Comparison of ENCODE assay signal across 8 cellular contexts in the genomic region with DNA sequence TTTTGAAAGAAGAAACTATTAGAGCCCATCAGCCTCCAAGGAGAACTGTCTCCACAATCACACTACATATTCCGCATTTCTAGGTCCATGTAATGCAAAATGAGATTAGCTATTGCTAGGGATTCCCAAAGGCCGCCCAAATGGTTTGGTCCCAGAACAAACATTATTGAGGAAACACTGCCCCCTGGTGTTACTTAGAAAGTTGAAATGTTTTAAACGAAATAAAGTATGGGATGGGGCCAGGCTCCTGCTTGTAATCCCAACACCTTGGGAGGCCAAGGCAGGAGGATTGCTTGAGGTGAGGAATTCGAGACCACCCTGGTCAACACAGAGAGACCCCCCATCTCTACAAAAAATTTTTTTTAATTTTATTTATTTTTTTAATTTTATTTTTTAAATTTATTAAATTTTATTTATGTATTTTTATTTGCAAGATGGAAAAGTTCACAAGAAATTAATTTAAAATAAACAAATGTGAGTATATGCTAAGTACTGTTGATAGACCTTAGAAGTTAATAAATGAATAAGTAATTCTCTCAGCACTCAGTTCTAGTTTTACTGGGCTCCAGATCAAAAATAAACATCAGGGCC. TPM values are rescaled to one million over a fixed set of nuclear protein-coding genes. Genes with fewer than 3 reads are reported as not detected.
DNase-seq lines count a peak whose midpoint lies in the region; ATAC-seq, FAIRE-seq and TF ChIP-seq lines count a peak whose summit lies in the region.

No MANE protein-coding gene starts in this region.

- no peak overlapping the region for H4K5ac ChIP-seq in H1 (ENCODE audit: insufficient read length, low read depth, low read length)

- H2AK5ac ChIP-seq in H1 (ENCODE audit: low read depth, low read length) (no peak overlapping the region), mesenchymal stem cell (ENCODE audit: low read length, severe bottlenecking) (no peak overlapping the region)

- CTCF ChIA-PET in H1 (lab: Charles Lee; ENCODE audit: partially characterized antibody) = interaction anchor here (0.6 to 12.5 kb wide), 48 partner anchors 10 to 572 kb away, joined by 3 to 149 read pairs (median 5); partner anchors contain the start of genes CFAP65, CNPPD1, IHH and SLC23A3

- H3K23ac ChIP-seq in H1 (ENCODE audit: insufficient read length) (no peak overlapping the region), mesenchymal stem cell (ENCODE audit: low read length in 2 of 2) (no peak overlapping the region)

- no peak for TF ChIP-seq EP300 in H1 (IDR thresholded peaks at IDR 0.05; ENCODE audit: borderline replicate concordance in 1 of 2, low read depth in 2 of 2, low read length in 2 of 2)

- peak; percentile 79 to 87 for TF ChIP-seq RAD21 in H1 (IDR thresholded peaks at IDR 0.05 in 1 of 2, conservative IDR thresholded peaks at IDR 0.05 in 1 of 2; ENCODE audit: low read depth in 2 of 2, low read length in 2 of 2)

- H2BK20ac ChIP-seq in H1 (ENCODE audit: low read length) = no peak overlapping the region

- H3K4me1 ChIP-seq in H1 (replicated peaks in 1 of 4; ENCODE audit: control insufficient read depth in 3 of 4, insufficient read depth in 4 of 4, low read length in 3 of 4) = peaks cover 0 to 5% (median 2%) of the 10 kb centered on the region in 4 experiments; a peak in 2 of 7 replicates
- peaks cover 3% of the 10 kb centered on the region for H3K4me1 ChIP-seq in mesenchymal stem cell (ENCODE audit: control insufficient read depth, insufficient read depth, low read depth, low read length)

- 35% methylated on average over 4 of the region's 4 CpGs; no CpG with 5 or more reads in 1 of the 2 experiments for WGBS in H1 (ENCODE audit: extremely low coverage in 1 of 2, insufficient coverage in 1 of 2, insufficient read length in 1 of 2, insufficient replicate concordance in 2 of 2, low coverage in 1 of 2, low lambda C conversion rate in 2 of 2, missing lambda C conversion rate in 1 of 2), 2 experiments
- WGBS in mesenchymal stem cell = 0% methylated on average over 2 of the region's 4 CpGs

- no peak overlapping the region for H2AFZ ChIP-seq in H1 (ENCODE audit: low read length)
- no peak overlapping the region for H2AFZ ChIP-seq in mesenchymal stem cell (ENCODE audit: low read depth, low read length)

- no peak overlapping the region for H3K9ac ChIP-seq in H1 (replicated peaks in 1 of 4; ENCODE audit: extremely low read depth in 1 of 4, low read depth in 3 of 4, low read length in 3 of 4)
- H3K9ac ChIP-seq in mesenchymal stem cell (ENCODE audit: low read length) = no peak overlapping the region

- no peak overlapping the region for H3K4ac ChIP-seq in H1 (replicated peaks; ENCODE audit: insufficient read length, low read depth, low read length)
- H3K4ac ChIP-seq in mesenchymal stem cell (ENCODE audit: low read depth in 1 of 2, low read length in 2 of 2) = no peak overlapping the region

- no peak for TF ChIP-seq POLR2A in H1 (IDR thresholded peaks at IDR 0.05; ENCODE audit: control extremely low read depth in 1 of 2, low read depth in 2 of 2, low read length in 2 of 2)

- H3K9me3 ChIP-seq in H1 (ENCODE audit: insufficient read depth in 2 of 2, low read depth in 1 of 2, low read length in 1 of 2) = no peaks in the 10 kb centered on the region
- H3K9me3 ChIP-seq in mesenchymal stem cell (ENCODE audit: control insufficient read depth, low read length) = no peaks in the 10 kb centered on the region

- POLR2A ChIA-PET in H1 (lab: Charles Lee; ENCODE audit: partially characterized antibody) = interaction anchor here (0.6 to 1.2 kb wide), 2 partner anchors 64 to 90 kb away, joined by 3 read pairs; partner anchors contain the start of genes GLB1L and STK16

- ATAC-seq in SK-N-SH treated with all-trans-retinoic acid at 6 μM for 48 hours (peak; percentile 75), HG03108 (IDR thresholded peaks at IDR 0.05; ENCODE audit: unreplicated experiment) (no peak), HG03159 (IDR thresholded peaks at IDR 0.05; ENCODE audit: unreplicated experiment) (no peak)

- no peak overlapping the region for H2BK120ac ChIP-seq in H1 (replicated peaks; ENCODE audit: low read depth, low read length)
- no peak overlapping the region for H2BK120ac ChIP-seq in mesenchymal stem cell (ENCODE audit: low read depth, low read length)

- H3K27ac ChIP-seq in H1 (ENCODE audit: low read depth, low read length) (no peak overlapping the region), mesenchymal stem cell (ENCODE audit: low read length, poor library complexity, severe bottlenecking) (no peak overlapping the region)

- H2BK15ac ChIP-seq in H1 (ENCODE audit: low read length) (no peak overlapping the region), mesenchymal stem cell (ENCODE audit: low read depth, poor library complexity, severe bottlenecking) (no peak overlapping the region)

- H2BK5ac ChIP-seq in H1 (ENCODE audit: low read depth, low read length) = no peak overlapping the region
- H2BK5ac ChIP-seq in mesenchymal stem cell (ENCODE audit: low read depth, low read length, poor library complexity, severe bottlenecking) = no peak overlapping the region

- FAIRE-seq in H1 (lab: Jason Lieb, UNC) = peak; percentile 92

- H3K4me3 ChIP-seq in H1 (ENCODE audit: extremely low read depth in 1 of 4, insufficient read depth in 2 of 4, low read depth in 3 of 4, low read length in 4 of 4) (no peak overlapping the region), mesenchymal stem cell (ENCODE audit: insufficient read depth in 1 of 2, low read depth in 1 of 2, low read length in 2 of 2) (no peak overlapping the region)

- H3K27me3 ChIP-seq in H1 (replicated peaks in 1 of 4; ENCODE audit: control insufficient read depth in 3 of 4, extremely low read depth in 1 of 4, insufficient read depth in 3 of 4, low read length in 3 of 4) = no peaks in the 10 kb centered on the region
- H3K27me3 ChIP-seq in mesenchymal stem cell (ENCODE audit: control insufficient read depth in 1 of 2, insufficient read depth in 1 of 2, low read length in 2 of 2) = no peaks in the 10 kb centered on the region

- H3K18ac ChIP-seq in H1 (ENCODE audit: extremely low read depth, low read length) (no peak overlapping the region), mesenchymal stem cell (ENCODE audit: low read depth in 1 of 2, low read length in 2 of 2) (no peak overlapping the region)

- peaks cover 4 to 5% of the 10 kb centered on the region in 2 experiments for H4K20me1 ChIP-seq in H1 (replicated peaks in 1 of 2; ENCODE audit: control insufficient read depth in 1 of 2, insufficient read depth in 2 of 2, low read length in 2 of 2)

- peak in 2 of 3 experiments; percentile 45 to 70; a peak in 3 of 4 replicates for TF ChIP-seq CTCF in H1 (IDR thresholded peaks at IDR 0.05; ENCODE audit: control extremely low read depth in 1 of 3, insufficient read depth in 1 of 3, low read depth in 1 of 3, low read length in 3 of 3)

- no peak overlapping the region for H2BK12ac ChIP-seq in H1 (ENCODE audit: low read depth, low read length)
- no peak overlapping the region for H2BK12ac ChIP-seq in mesenchymal stem cell (ENCODE audit: low read length in 2 of 2)

- no peak overlapping the region for H4K8ac ChIP-seq in H1 (ENCODE audit: extremely low read depth, insufficient read depth, low read length)
- H4K8ac ChIP-seq in mesenchymal stem cell (ENCODE audit: low read length) = no peak overlapping the region

- H3K56ac ChIP-seq in H1 (replicated peaks; ENCODE audit: insufficient read length, low read depth, low read length) = no peak overlapping the region

- H3K4me2 ChIP-seq in H1 (ENCODE audit: insufficient read depth in 1 of 2, low read depth in 2 of 2, low read length in 2 of 2) (no peak overlapping the region), mesenchymal stem cell (ENCODE audit: low read length, poor library complexity, severe bottlenecking) (no peak overlapping the region)

- no peaks in the 10 kb centered on the region for H3K79me2 ChIP-seq in H1 (ENCODE audit: control insufficient read depth in 1 of 2, insufficient read depth in 2 of 2, low read length in 2 of 2)

- peaks cover 2% of the 10 kb centered on the region; the same call in 1 of the 2 replicates for H3K23me2 ChIP-seq in H1 (ENCODE audit: low read depth, low read length)

- H3K79me1 ChIP-seq in H1 (ENCODE audit: low read depth, low read length) (no peaks in the 10 kb centered on the region), mesenchymal stem cell (replicated peaks; ENCODE audit: low read length, poor library complexity, severe bottlenecking) (no peaks in the 10 kb centered on the region)

- H4K91ac ChIP-seq in H1 (replicated peaks; ENCODE audit: insufficient read length, low read length) = no peak overlapping the region
- no peak overlapping the region for H4K91ac ChIP-seq in mesenchymal stem cell (ENCODE audit: low read length)

- H3K36me3 ChIP-seq in H1 (ENCODE audit: control insufficient read depth in 2 of 4, insufficient read depth in 4 of 4, low read length in 3 of 4) = peaks cover 0 to 2% (median 0%) of the 10 kb centered on the region in 4 experiments; a peak in 3 of 8 replicates
- H3K36me3 ChIP-seq in mesenchymal stem cell (ENCODE audit: control insufficient read depth in 1 of 2, insufficient read depth in 2 of 2, low read depth in 1 of 2, low read length in 2 of 2) = peaks cover 3 to 47% of the 10 kb centered on the region in 2 experiments

- H3K14ac ChIP-seq in H1 (ENCODE audit: insufficient read length) (no peak overlapping the region), mesenchymal stem cell (ENCODE audit: low read length in 2 of 2) (no peak overlapping the region)

- DNase-seq in A172 (ENCODE audit: low spot score) = peak; percentile 77
- peak; percentile 31 for DNase-seq in GF-D8 (lab: John Stamatoyannopoulos, UW)
- DNase-seq in NCI-H1105 treated with DMSO at 0.1 percent for 48 hours (lab: John Stamatoyannopoulos, UW) = peak; percentile 79
- no peak for DNase-seq in H1 (ENCODE audit: low read depth in 1 of 2, low spot score in 2 of 2)
- peak; percentile 74 for DNase-seq in mesenchymal stem cell

RNA-seq across cellular contexts. Expression of gene NHEJ1, which starts 5.5 kb away (rescaled TPM):
- total RNA-seq in A172 (2014; rRNA removed; shearing (Covaris generic)) = 20.9 and 22.2 TPM in 2 replicates
- total RNA-seq in H1 (2021; fragmentation: NEBNext Ultra II Directional; extraction: Animal tissue kit (Norgen Biotek cat#: 25700)) = 22.7 and 25.7 TPM in 2 replicates
- polyA plus RNA-seq in H1 (2011; rRNA removed) = 19.4 and 24.1 TPM in 2 replicates
- 26.6 TPM for polyA plus RNA-seq in H1 (2011; cell fraction: cytosol; rRNA removed)
- 19.9 TPM for polyA plus RNA-seq in H1 (2011; cell fraction: nucleus; rRNA removed)
- 19.3 to 25.4 TPM (median 22.0 TPM) in 4 replicates for polyA plus RNA-seq in H1 (2012, experiment 1 of 2)
- polyA plus RNA-seq in H1 (2012, experiment 2 of 2) = 13.2 TPM
- 13.4 TPM for polyA plus RNA-seq in H1 (2013, experiment 1 of 2)
- polyA plus RNA-seq in H1 (2013, experiment 2 of 2) = 14.0 TPM
- 82.4 and 91.5 TPM in 2 replicates for polyA minus RNA-seq in H1 (2011; rRNA and poly(A)+ RNA removed)
- polyA minus RNA-seq in H1 (2011; cell fraction: cytosol; rRNA and poly(A)+ RNA removed) = 20.1 TPM
- polyA minus RNA-seq in H1 (2011; cell fraction: nucleus; rRNA and poly(A)+ RNA removed) = 19.5 TPM
- 11.8 TPM for polyA plus RNA-seq in mesenchymal stem cell (2013, experiment 1 of 2)
- polyA plus RNA-seq in mesenchymal stem cell (2013, experiment 2 of 2) = 11.1 TPM

RNA-seq across cellular contexts. Expression of gene SLC23A3, which starts 14.7 kb away (rescaled TPM):
- total RNA-seq in A172 (2014; rRNA removed; shearing (Covaris generic)) = 0.19 and 0.67 TPM in 2 replicates
- 0.84 and 0.90 TPM in 2 replicates for total RNA-seq in H1 (2021; fragmentation: NEBNext Ultra II Directional; extraction: Animal tissue kit (Norgen Biotek cat#: 25700))
- 0.31 and 0.35 TPM in 2 replicates for polyA plus RNA-seq in H1 (2011; rRNA removed)
- polyA plus RNA-seq in H1 (2011; cell fraction: cytosol; rRNA removed) = 0.28 TPM
- 2.2 TPM for polyA plus RNA-seq in H1 (2011; cell fraction: nucleus; rRNA removed)
- polyA plus RNA-seq in H1 (2012, experiment 1 of 2) = 0.27 to 0.35 TPM (median 0.31 TPM) in 4 replicates
- 0.07 TPM for polyA plus RNA-seq in H1 (2012, experiment 2 of 2)
- 0.12 TPM for polyA plus RNA-seq in H1 (2013, experiment 1 of 2)
- polyA plus RNA-seq in H1 (2013, experiment 2 of 2) = 0.07 TPM
- polyA minus RNA-seq in H1 (2011; rRNA and poly(A)+ RNA removed) = 0.60 TPM in 1 of 2 replicates, not detected in the other
- polyA minus RNA-seq in H1 (2011; cell fraction: cytosol; rRNA and poly(A)+ RNA removed) = not detected
- 1.3 TPM for polyA minus RNA-seq in H1 (2011; cell fraction: nucleus; rRNA and poly(A)+ RNA removed)
- 0.25 TPM for polyA plus RNA-seq in mesenchymal stem cell (2013, experiment 1 of 2)
- polyA plus RNA-seq in mesenchymal stem cell (2013, experiment 2 of 2) = 0.25 TPM

RNA-seq across cellular contexts. Expression of gene CNPPD1, which starts 21.6 kb away (rescaled TPM):
- 36.7 and 43.8 TPM in 2 replicates for total RNA-seq in A172 (2014; rRNA removed; shearing (Covaris generic))
- 32.9 and 33.0 TPM in 2 replicates for total RNA-seq in H1 (2021; fragmentation: NEBNext Ultra II Directional; extraction: Animal tissue kit (Norgen Biotek cat#: 25700))
- 35.9 and 44.8 TPM in 2 replicates for polyA plus RNA-seq in H1 (2011; rRNA removed)
- polyA plus RNA-seq in H1 (2011; cell fraction: cytosol; rRNA removed) = 36.3 TPM
- polyA plus RNA-seq in H1 (2011; cell fraction: nucleus; rRNA removed) = 43.3 TPM
- polyA plus RNA-seq in H1 (2012, experiment 1 of 2) = 31.4 to 40.5 TPM (median 39.6 TPM) in 4 replicates
- polyA plus RNA-seq in H1 (2012, experiment 2 of 2) = 50.2 TPM
- 19.0 TPM for polyA plus RNA-seq in H1 (2013, experiment 1 of 2)
- 19.2 TPM for polyA plus RNA-seq in H1 (2013, experiment 2 of 2)
- polyA minus RNA-seq in H1 (2011; rRNA and poly(A)+ RNA removed) = 14.2 and 14.3 TPM in 2 replicates
- polyA minus RNA-seq in H1 (2011; cell fraction: cytosol; rRNA and poly(A)+ RNA removed) = 8.9 TPM
- polyA minus RNA-seq in H1 (2011; cell fraction: nucleus; rRNA and poly(A)+ RNA removed) = 8.2 TPM
- polyA plus RNA-seq in mesenchymal stem cell (2013, experiment 1 of 2) = 23.5 TPM
- 22.7 TPM for polyA plus RNA-seq in mesenchymal stem cell (2013, experiment 2 of 2)

RNA-seq across cellular contexts. Expression of gene RETREG2, which starts 22.9 kb away (rescaled TPM):
- 120 and 125 TPM in 2 replicates for total RNA-seq in A172 (2014; rRNA removed; shearing (Covaris generic))
- total RNA-seq in H1 (2021; fragmentation: NEBNext Ultra II Directional; extraction: Animal tissue kit (Norgen Biotek cat#: 25700)) = 50.2 and 51.3 TPM in 2 replicates
- polyA plus RNA-seq in H1 (2011; rRNA removed) = 66.8 and 67.4 TPM in 2 replicates
- polyA plus RNA-seq in H1 (2011; cell fraction: cytosol; rRNA removed) = 54.4 TPM
- polyA plus RNA-seq in H1 (2011; cell fraction: nucleus; rRNA removed) = 64.5 TPM
- polyA plus RNA-seq in H1 (2012, experiment 1 of 2) = 39.4 to 52.1 TPM (median 49.6 TPM) in 4 replicates
- polyA plus RNA-seq in H1 (2012, experiment 2 of 2) = 66.2 TPM
- 37.4 TPM for polyA plus RNA-seq in H1 (2013, experiment 1 of 2)
- polyA plus RNA-seq in H1 (2013, experiment 2 of 2) = 39.2 TPM
- 68.3 and 72.4 TPM in 2 replicates for polyA minus RNA-seq in H1 (2011; rRNA and poly(A)+ RNA removed)
- polyA minus RNA-seq in H1 (2011; cell fraction: cytosol; rRNA and poly(A)+ RNA removed) = 37.4 TPM
- 32.3 TPM for polyA minus RNA-seq in H1 (2011; cell fraction: nucleus; rRNA and poly(A)+ RNA removed)
- 46.4 TPM for polyA plus RNA-seq in mesenchymal stem cell (2013, experiment 1 of 2)
- polyA plus RNA-seq in mesenchymal stem cell (2013, experiment 2 of 2) = 44.6 TPM

RNA-seq across cellular contexts. Expression of gene ZFAND2B, which starts 51.4 kb away (rescaled TPM):
- total RNA-seq in A172 (2014; rRNA removed; shearing (Covaris generic)) = 44.1 and 57.6 TPM in 2 replicates
- 16.0 and 16.6 TPM in 2 replicates for total RNA-seq in H1 (2021; fragmentation: NEBNext Ultra II Directional; extraction: Animal tissue kit (Norgen Biotek cat#: 25700))
- 17.9 and 20.2 TPM in 2 replicates for polyA plus RNA-seq in H1 (2011; rRNA removed)
- polyA plus RNA-seq in H1 (2011; cell fraction: cytosol; rRNA removed) = 18.0 TPM
- 33.8 TPM for polyA plus RNA-seq in H1 (2011; cell fraction: nucleus; rRNA removed)
- 7.8 to 14.5 TPM (median 12.7 TPM) in 4 replicates for polyA plus RNA-seq in H1 (2012, experiment 1 of 2)
- polyA plus RNA-seq in H1 (2012, experiment 2 of 2) = 15.2 TPM
- 12.0 TPM for polyA plus RNA-seq in H1 (2013, experiment 1 of 2)
- 11.6 TPM for polyA plus RNA-seq in H1 (2013, experiment 2 of 2)
- polyA minus RNA-seq in H1 (2011; rRNA and poly(A)+ RNA removed) = 13.1 and 17.2 TPM in 2 replicates
- 6.4 TPM for polyA minus RNA-seq in H1 (2011; cell fraction: cytosol; rRNA and poly(A)+ RNA removed)
- 10.4 TPM for polyA minus RNA-seq in H1 (2011; cell fraction: nucleus; rRNA and poly(A)+ RNA removed)
- 24.7 TPM for polyA plus RNA-seq in mesenchymal stem cell (2013, experiment 1 of 2)
- 28.6 TPM for polyA plus RNA-seq in mesenchymal stem cell (2013, experiment 2 of 2)

Comparison
In these comparisons a context has a peak if more than half of its experiments do, and no peak if none do; other contexts are left out.
1. DNase-seq: peak in A172 (single experiment), GF-D8 (single experiment), NCI-H1105 treated with DMSO at 0.1 percent for 48 hours (single experiment) and mesenchymal stem cell (single experiment); none in H1 (0 of 2).